28 cellular contexts compared by ENCODE assay signal in genomic region chr1:52532247-52532646, GRCh38. TPM values are rescaled to one million over a fixed set of nuclear protein-coding genes. Genes with fewer than 3 reads are reported as not detected.
DNase-seq lines count a peak whose midpoint lies in the region; ATAC-seq and TF ChIP-seq lines count a peak whose summit lies in the region.
"Had no signal": no experiment of that assay in that cellular context is flagged by ENCODE, and none has a peak within 500 bp of the region (broad histone marks: within the 10 kb centered on the region; RNA-seq: fewer than 3 reads in every experiment).

No MANE protein-coding gene starts in this region.

- H3K4me3 ChIP-seq in GM12865 (ENCODE audit: low read depth, low read length) (peak overlapping the region; percentile 11), OCI-LY1 (ENCODE audit: low read depth, low read length, poor library complexity, severe bottlenecking) (peak overlapping the region; percentile 23)
- H3K4me3 ChIP-seq: Peyer's patch, psoas muscle, sigmoid colon, tibial nerve had no signal

- intact Hi-C loops in cardiac septum (cut with DNase I): no loop called here

- peak overlapping the region; percentile 44 for H3K4me2 ChIP-seq in OCI-LY1 (ENCODE audit: low read length)

- H3F3A ChIP-seq in OCI-LY1 (ENCODE audit: insufficient read depth, low read length): no peaks in the 10 kb centered on the region; the same call in 1 of the 2 replicates

- peaks cover 52% of the 10 kb centered on the region for H3K79me2 ChIP-seq in OCI-LY1 (ENCODE audit: insufficient read depth, low read length)

- peaks cover 40% of the 10 kb centered on the region for H3K4me1 Mint-ChIP-seq in central memory CD8-positive, alpha-beta T cell
- peaks cover 61% of the 10 kb centered on the region for H3K4me1 Mint-ChIP-seq in stimulated activated memory B cell treated with anti-CD40 and anti-IgM and Interleukin-4, amounts not matched to agents 10 μg/mL and 1 μg/mL and 100 μg/mL, for 72 hours

- H3K27ac Mint-ChIP-seq in central memory CD8-positive, alpha-beta T cell (ENCODE audit: low read depth): peak overlapping the region; percentile 52
- peak overlapping the region; percentile 90 for H3K27ac Mint-ChIP-seq in stimulated activated memory B cell treated with anti-CD40 and anti-IgM and Interleukin-4, amounts not matched to agents 10 μg/mL and 1 μg/mL and 100 μg/mL, for 72 hours
- H3K27ac Mint-ChIP-seq: activated CD4-positive, alpha-beta T cell treated with anti-CD3 and anti-CD28 coated beads, Interleukin-2, amount 10 ng/mL, durations not matched to agents 24 days and 14 days; activated naive CD8-positive, alpha-beta T cell had no signal

- peaks cover 7% of the 10 kb centered on the region; the same call in 1 of the 2 replicates for H3K9me3 ChIP-seq in OCI-LY1 (ENCODE audit: low read length)
- H3K9me3 ChIP-seq: Peyer's patch, sigmoid colon had no signal

- TF ChIP-seq CTCF in GM12865 (IDR thresholded peaks at IDR 0.05; ENCODE audit: insufficient read depth, low read depth, low read length, missing control alignments) (no peak), OCI-LY1 (IDR thresholded peaks at IDR 0.05; ENCODE audit: low read length) (no peak)

- H3K36me3 Mint-ChIP-seq in central memory CD8-positive, alpha-beta T cell (ENCODE audit: insufficient read depth): peaks cover 6% of the 10 kb centered on the region
- peaks cover 27% of the 10 kb centered on the region for H3K36me3 Mint-ChIP-seq in stimulated activated memory B cell treated with anti-CD40 and anti-IgM and Interleukin-4, amounts not matched to agents 10 μg/mL and 1 μg/mL and 100 μg/mL, for 72 hours

- no peak overlapping the region for H2AFZ ChIP-seq in OCI-LY1 (ENCODE audit: low read length)

- H3K27me3 Mint-ChIP-seq in central memory CD8-positive, alpha-beta T cell: no peaks in the 10 kb centered on the region
- no peaks in the 10 kb centered on the region for H3K27me3 Mint-ChIP-seq in stimulated activated memory B cell treated with anti-CD40 and anti-IgM and Interleukin-4, amounts not matched to agents 10 μg/mL and 1 μg/mL and 100 μg/mL, for 72 hours
- H3K27me3 Mint-ChIP-seq: activated CD4-positive, alpha-beta T cell treated with anti-CD3 and anti-CD28 coated beads, Interleukin-2, amount 10 ng/mL, durations not matched to agents 24 days and 14 days; activated naive CD8-positive, alpha-beta T cell had no signal

- DNase-seq in GM12865 (ENCODE audit: low read depth) (no peak), kidney tubule cell (ENCODE audit: low spot score) (no peak), cardiac septum (ENCODE audit: low spot score) (no peak), NCI-H446 (lab: John Stamatoyannopoulos, UW) (no peak)
- DNase-seq in central memory CD8-positive, alpha-beta T cell (ENCODE audit: low spot score in 2 of 2): no peak
- DNase-seq: activated CD4-positive, alpha-beta T cell treated with anti-CD3 and anti-CD28 coated beads, Interleukin-2, amount 10 ng/mL, durations not matched to agents 24 days and 14 days; activated CD8-positive, alpha-beta memory T cell treated with anti-CD3 and anti-CD28 coated beads for 24 hours; activated effector memory CD4-positive, alpha-beta T cell treated with Interleukin-2 at 50 U/mL for 16 hours; activated T-cell treated with anti-CD3 and anti-CD28 coated beads for 4 hours; aorta; cortex of kidney; effector memory CD4-positive, alpha-beta T cell; NCI-H1417; NCI-H2029 treated with DMSO at 0.1 percent for 48 hours; NCI-H524 treated with DMSO at 0.1 percent for 48 hours; NK-92 treated with Interleukin-12 subunit alpha and Interleukin-12 subunit beta, amount 100 ng/mL, for 24 hours; occipital lobe; Peyer's patch; psoas muscle; SHP77; sigmoid colon; stimulated activated CD4-positive, alpha-beta T cell treated with anti-CD3 and anti-CD28 coated beads, Interleukin-4, amount 100 ng/mL, for 1 hour had no signal

- no peaks in the 10 kb centered on the region for H4K20me1 ChIP-seq in OCI-LY1 (ENCODE audit: insufficient read depth, low read length)

- ATAC-seq in central memory CD8-positive, alpha-beta T cell (replicated peaks; ENCODE audit: extremely low read depth, poor library complexity, severe bottlenecking): no peak
- ATAC-seq in stimulated activated memory B cell treated with anti-CD40 and anti-IgM and Interleukin-4, amounts not matched to agents 10 μg/mL and 1 μg/mL and 100 μg/mL, for 72 hours: peak; percentile 84
- ATAC-seq: left lobe of liver, psoas muscle had no signal

- H3K4me1 ChIP-seq in OCI-LY1 (ENCODE audit: insufficient read depth, low read length, severe bottlenecking): peaks cover 20% of the 10 kb centered on the region

- no peak overlapping the region for H3K4me3 Mint-ChIP-seq in central memory CD8-positive, alpha-beta T cell
- peak overlapping the region; percentile 56 for H3K4me3 Mint-ChIP-seq in stimulated activated memory B cell treated with anti-CD40 and anti-IgM and Interleukin-4, amounts not matched to agents 10 μg/mL and 1 μg/mL and 100 μg/mL, for 72 hours
- H3K4me3 Mint-ChIP-seq: activated CD4-positive, alpha-beta T cell treated with anti-CD3 and anti-CD28 coated beads, Interleukin-2, amount 10 ng/mL, durations not matched to agents 24 days and 14 days; activated naive CD8-positive, alpha-beta T cell had no signal

- H3K9me2 ChIP-seq in OCI-LY1 (ENCODE audit: low read depth, low read length): no peaks in the 10 kb centered on the region

- H3K9me3 Mint-ChIP-seq in central memory CD8-positive, alpha-beta T cell: no peaks in the 10 kb centered on the region
- H3K9me3 Mint-ChIP-seq in stimulated activated memory B cell treated with anti-CD40 and anti-IgM and Interleukin-4, amounts not matched to agents 10 μg/mL and 1 μg/mL and 100 μg/mL, for 72 hours: peaks cover 7% of the 10 kb centered on the region

- H3K27ac ChIP-seq in OCI-LY1 (ENCODE audit: low read depth, low read length, poor library complexity, severe bottlenecking): peak overlapping the region; percentile 60
- H3K27ac ChIP-seq: C4-2B, psoas muscle, sigmoid colon, tibial nerve had no signal

- peak overlapping the region; percentile 8; the same call in 1 of the 2 replicates for H3K9ac ChIP-seq in OCI-LY1 (ENCODE audit: low read length)

- peaks cover 4% of the 10 kb centered on the region; the same call in 1 of the 2 replicates for H3K36me3 ChIP-seq in OCI-LY1 (ENCODE audit: insufficient read depth, low read length)

- no peaks in the 10 kb centered on the region for H3K27me3 ChIP-seq in OCI-LY1 (ENCODE audit: insufficient read depth, low read length)
- H3K27me3 ChIP-seq: Peyer's patch, sigmoid colon, tibial nerve had no signal

RNA-seq across cellular contexts. Expression of gene TUT4, which starts 20.6 kb away (rescaled TPM):
- 37.1 TPM for total RNA-seq in cardiac septum
